In the genomic region with DNA sequence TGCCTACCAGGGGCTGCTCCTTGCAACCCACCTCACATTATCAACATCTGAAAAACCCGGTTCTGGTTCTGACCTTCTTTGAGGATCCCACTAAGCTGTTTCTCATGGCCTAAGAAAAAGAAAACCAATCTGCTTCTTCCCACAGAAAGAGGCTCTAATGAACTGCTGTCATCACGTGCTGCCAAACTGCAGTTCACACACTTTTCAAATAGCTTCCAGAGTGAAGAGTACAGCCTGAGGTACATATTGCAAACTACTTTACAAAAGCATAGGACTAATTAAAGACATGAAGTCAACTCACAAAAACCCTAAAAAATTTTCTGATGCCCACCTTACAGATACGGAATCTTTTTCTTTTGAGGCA, we compare ENCODE assay signal across 2 cellular contexts.
TF ChIP-seq lines count a peak whose summit lies in the region.

No MANE protein-coding gene starts in this region.

TF ChIP-seq in HepG2, 621 proteins besides CTCF, POLR2A, EP300 and RAD21:
- TF ChIP-seq, protein P1, sequence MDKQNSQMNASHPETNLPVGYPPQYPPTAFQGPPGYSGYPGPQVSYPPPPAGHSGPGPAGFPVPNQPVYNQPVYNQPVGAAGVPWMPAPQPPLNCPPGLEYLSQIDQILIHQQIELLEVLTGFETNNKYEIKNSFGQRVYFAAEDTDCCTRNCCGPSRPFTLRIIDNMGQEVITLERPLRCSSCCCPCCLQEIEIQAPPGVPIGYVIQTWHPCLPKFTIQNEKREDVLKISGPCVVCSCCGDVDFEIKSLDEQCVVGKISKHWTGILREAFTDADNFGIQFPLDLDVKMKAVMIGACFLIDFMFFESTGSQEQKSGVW (CRISPR knock-in tag; IDR thresholded peaks at IDR 0.05; ENCODE audit: borderline replicate concordance), result no peak
- no peak for TF ChIP-seq GATAD1 (CRISPR knock-in tag; IDR thresholded peaks at IDR 0.05)
- no peak for TF ChIP-seq RBM39 (IDR thresholded peaks at IDR 0.05; ENCODE audit: low read depth, low read length, poor library complexity, severe bottlenecking)
- TF ChIP-seq FOXK1 (CRISPR knock-in tag; IDR thresholded peaks at IDR 0.05; ENCODE audit: borderline replicate concordance, low read depth), result no peak
- no peak for TF ChIP-seq ZNF724P (CRISPR knock-in tag; IDR thresholded peaks at IDR 0.05; ENCODE audit: borderline replicate concordance)
- no peak for TF ChIP-seq ZNF569 (CRISPR knock-in tag; IDR thresholded peaks at IDR 0.05; ENCODE audit: borderline replicate concordance)
- no peak for TF ChIP-seq HHEX (CRISPR knock-in tag; IDR thresholded peaks at IDR 0.05)
- TF ChIP-seq, protein P2, sequence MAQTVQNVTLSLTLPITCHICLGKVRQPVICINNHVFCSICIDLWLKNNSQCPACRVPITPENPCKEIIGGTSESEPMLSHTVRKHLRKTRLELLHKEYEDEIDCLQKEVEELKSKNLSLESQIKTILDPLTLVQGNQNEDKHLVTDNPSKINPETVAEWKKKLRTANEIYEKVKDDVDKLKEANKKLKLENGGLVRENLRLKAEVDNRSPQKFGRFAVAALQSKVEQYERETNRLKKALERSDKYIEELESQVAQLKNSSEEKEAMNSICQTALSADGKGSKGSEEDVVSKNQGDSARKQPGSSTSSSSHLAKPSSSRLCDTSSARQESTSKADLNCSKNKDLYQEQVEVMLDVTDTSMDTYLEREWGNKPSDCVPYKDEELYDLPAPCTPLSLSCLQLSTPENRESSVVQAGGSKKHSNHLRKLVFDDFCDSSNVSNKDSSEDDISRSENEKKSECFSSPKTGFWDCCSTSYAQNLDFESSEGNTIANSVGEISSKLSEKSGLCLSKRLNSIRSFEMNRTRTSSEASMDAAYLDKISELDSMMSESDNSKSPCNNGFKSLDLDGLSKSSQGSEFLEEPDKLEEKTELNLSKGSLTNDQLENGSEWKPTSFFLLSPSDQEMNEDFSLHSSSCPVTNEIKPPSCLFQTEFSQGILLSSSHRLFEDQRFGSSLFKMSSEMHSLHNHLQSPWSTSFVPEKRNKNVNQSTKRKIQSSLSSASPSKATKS (CRISPR knock-in tag; IDR thresholded peaks at IDR 0.05), result no peak
- TF ChIP-seq KDM6A (CRISPR knock-in tag; IDR thresholded peaks at IDR 0.05; ENCODE audit: low read depth), result no peak
- TF ChIP-seq SUZ12 (IDR thresholded peaks at IDR 0.05; ENCODE audit: low read depth, low read length), result no peak
- no peak for TF ChIP-seq SNAPC2 (CRISPR knock-in tag; IDR thresholded peaks at IDR 0.05)

TF ChIP-seq in SK-N-SH treated with all-trans-retinoic acid at 6 μM for 48 hours, 23 proteins besides CTCF, POLR2A, EP300 and RAD21:
- TF ChIP-seq TOX (CRISPR knock-in tag; IDR thresholded peaks at IDR 0.05; ENCODE audit: borderline replicate concordance), result no peak
